In the genomic region with DNA sequence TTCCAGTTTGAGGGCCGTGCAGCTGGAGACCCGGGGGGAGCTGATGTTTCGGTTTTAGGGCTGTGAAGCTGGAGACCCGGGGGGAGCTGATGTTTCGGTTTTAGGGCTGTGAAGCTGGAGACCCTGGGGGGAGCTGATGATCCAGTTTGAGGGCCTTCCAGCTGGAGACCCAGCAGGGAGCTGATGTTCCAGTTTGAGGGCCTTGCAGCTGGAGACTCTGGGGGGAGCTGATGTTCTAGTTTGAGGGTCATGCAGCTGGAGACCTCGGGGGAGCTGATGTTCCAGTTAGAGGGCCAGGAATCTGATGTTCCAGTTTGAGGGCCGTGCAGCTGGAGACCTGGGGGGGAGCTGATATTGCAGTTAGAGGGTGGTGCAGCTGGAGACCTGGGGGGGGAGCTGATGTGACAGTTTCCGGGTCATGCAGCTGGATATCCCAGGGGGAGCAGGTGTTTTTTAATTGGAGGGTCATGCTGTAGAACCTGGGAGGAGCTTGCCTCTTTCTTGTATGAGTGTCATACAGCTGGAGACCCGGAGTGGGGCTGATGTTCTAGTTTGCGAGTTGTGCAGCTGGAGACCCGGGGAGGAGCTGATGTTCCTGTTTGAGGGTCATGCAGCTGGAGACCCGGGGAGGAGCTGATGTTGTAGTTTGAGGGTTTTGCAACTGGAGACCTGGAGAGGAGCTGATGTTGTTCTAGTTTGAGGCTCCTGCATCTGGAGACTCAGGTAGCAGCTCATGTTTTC, we compare ENCODE assay signal across 1 cellular context.
TF ChIP-seq lines count a peak whose summit lies in the region.

No MANE protein-coding gene starts in this region.

TF ChIP-seq in K562, 482 proteins besides CTCF, POLR2A, EP300 and RAD21 (continued from another document):
- TF ChIP-seq NR2C1 (IDR thresholded peaks at IDR 0.05), result peak; percentile 38; the same call in 1 of the 2 replicates
- TF ChIP-seq NR2C1 (tag; IDR thresholded peaks at IDR 0.05), result peak; percentile 44; the same call in 1 of the 2 replicates
